Comparison of ENCODE assay signal across 12 cellular contexts in the genomic region with DNA sequence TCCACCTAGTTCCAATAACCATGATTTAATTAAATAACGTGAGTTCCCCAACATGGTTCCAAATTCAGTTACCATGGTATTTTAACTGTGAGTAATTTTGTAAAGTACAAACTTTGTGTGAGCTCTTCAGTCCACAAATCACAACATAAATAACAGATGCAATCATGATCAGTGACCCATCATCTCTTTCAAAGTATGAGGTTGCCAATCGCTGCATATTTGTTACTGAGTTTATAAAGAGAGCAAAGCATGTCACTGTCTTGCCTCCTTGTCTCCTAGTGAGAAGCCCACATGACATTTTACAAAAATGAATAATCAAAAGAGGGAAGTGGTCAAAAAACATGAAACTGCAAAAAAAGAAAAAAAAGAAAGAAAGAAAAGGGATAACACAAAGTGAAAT.
DNase-seq lines count a peak whose midpoint lies in the region; ATAC-seq and TF ChIP-seq lines count a peak whose summit lies in the region.
"Had no signal": no experiment of that assay in that cellular context is flagged by ENCODE, and none has a peak within 500 bp of the region (broad histone marks: within the 10 kb centered on the region; RNA-seq: fewer than 3 reads in every experiment).

No MANE protein-coding gene starts in this region.

- H3K4me1 Mint-ChIP-seq in memory B cell: peaks cover 3% of the 10 kb centered on the region
- no peaks in the 10 kb centered on the region; the same call in 1 of the 2 replicates for H3K4me1 Mint-ChIP-seq in WTC11

- DNase-seq in memory B cell (ENCODE audit: low spot score in 2 of 2) (no peak), GF-D8 (lab: John Stamatoyannopoulos, UW) (no peak), WTC11 (ENCODE audit: low spot score) (no peak)
- no peak for DNase-seq in stimulated activated CD4-positive, alpha-beta T cell treated with anti-CD3 and anti-CD28 coated beads, Interleukin-4, amount 100 ng/mL, for 4 hours
- DNase-seq: activated CD8-positive, alpha-beta memory T cell treated with anti-CD3 and anti-CD28 coated beads for 24 hours; effector CD4-positive, alpha-beta T cell; left cardiac atrium had no signal

- H3K27me3 Mint-ChIP-seq in memory B cell: peaks cover 21% of the 10 kb centered on the region
- H3K27me3 Mint-ChIP-seq in WTC11 (ENCODE audit: low read depth): peaks cover under 1% of the 10 kb centered on the region; the same call in 1 of the 2 replicates

- H3K9me3 Mint-ChIP-seq in memory B cell: peaks cover 4% of the 10 kb centered on the region
- peaks cover 19% of the 10 kb centered on the region for H3K9me3 Mint-ChIP-seq in WTC11
- H3K9me3 Mint-ChIP-seq: T-helper 2 cell treated with Interferon-gamma antibody and Interleukin-4, amounts not matched to agents 5 μg/mL and 100 μg/mL, for 36 hours had no signal

- peaks cover 2% of the 10 kb centered on the region for H3K36me3 Mint-ChIP-seq in memory B cell
- no peaks in the 10 kb centered on the region for H3K36me3 Mint-ChIP-seq in WTC11

- no peak overlapping the region for H3K27ac Mint-ChIP-seq in memory B cell
- no peak overlapping the region for H3K27ac Mint-ChIP-seq in WTC11
- H3K27ac Mint-ChIP-seq: T-helper 2 cell treated with Interferon-gamma antibody and Interleukin-4, amounts not matched to agents 5 μg/mL and 100 μg/mL, for 36 hours had no signal

- ATAC-seq in GM18873 (IDR thresholded peaks at IDR 0.05; ENCODE audit: low FRiP score, unreplicated experiment) (peak; percentile 71), HG02610 (IDR thresholded peaks at IDR 0.05; ENCODE audit: unreplicated experiment) (peak; percentile 87), HG03521 (IDR thresholded peaks at IDR 0.05; ENCODE audit: unreplicated experiment) (peak; percentile 79), memory B cell (ENCODE audit: low read depth) (peak; percentile 89), WTC11 (no peak)
- ATAC-seq: left cardiac atrium, Panc1 had no signal

- H3K4me3 Mint-ChIP-seq in memory B cell (no peak overlapping the region), WTC11 (no peak overlapping the region)
- H3K4me3 Mint-ChIP-seq: T-helper 2 cell treated with Interferon-gamma antibody and Interleukin-4, amounts not matched to agents 5 μg/mL and 100 μg/mL, for 36 hours had no signal

- no peak for TF ChIP-seq CTCF in WTC11 (IDR thresholded peaks at IDR 0.05)

- POLR2A ChIA-PET in WTC11 (lab: Charles Lee): no interaction called here

- CTCF ChIA-PET in WTC11 (lab: Charles Lee): no interaction called here

TF ChIP-seq in WTC11, 78 proteins besides CTCF, POLR2A, EP300 and RAD21:
- TF ChIP-seq OVOL2 (CRISPR knock-in tag; IDR thresholded peaks at IDR 0.05; ENCODE audit: borderline replicate concordance): no peak
- no peak for TF ChIP-seq GRHL2 (CRISPR knock-in tag; IDR thresholded peaks at IDR 0.05; ENCODE audit: insufficient replicate concordance, severe bottlenecking)
- TF ChIP-seq ATF1 (CRISPR knock-in tag; IDR thresholded peaks at IDR 0.05): no peak
- TF ChIP-seq, protein P1, sequence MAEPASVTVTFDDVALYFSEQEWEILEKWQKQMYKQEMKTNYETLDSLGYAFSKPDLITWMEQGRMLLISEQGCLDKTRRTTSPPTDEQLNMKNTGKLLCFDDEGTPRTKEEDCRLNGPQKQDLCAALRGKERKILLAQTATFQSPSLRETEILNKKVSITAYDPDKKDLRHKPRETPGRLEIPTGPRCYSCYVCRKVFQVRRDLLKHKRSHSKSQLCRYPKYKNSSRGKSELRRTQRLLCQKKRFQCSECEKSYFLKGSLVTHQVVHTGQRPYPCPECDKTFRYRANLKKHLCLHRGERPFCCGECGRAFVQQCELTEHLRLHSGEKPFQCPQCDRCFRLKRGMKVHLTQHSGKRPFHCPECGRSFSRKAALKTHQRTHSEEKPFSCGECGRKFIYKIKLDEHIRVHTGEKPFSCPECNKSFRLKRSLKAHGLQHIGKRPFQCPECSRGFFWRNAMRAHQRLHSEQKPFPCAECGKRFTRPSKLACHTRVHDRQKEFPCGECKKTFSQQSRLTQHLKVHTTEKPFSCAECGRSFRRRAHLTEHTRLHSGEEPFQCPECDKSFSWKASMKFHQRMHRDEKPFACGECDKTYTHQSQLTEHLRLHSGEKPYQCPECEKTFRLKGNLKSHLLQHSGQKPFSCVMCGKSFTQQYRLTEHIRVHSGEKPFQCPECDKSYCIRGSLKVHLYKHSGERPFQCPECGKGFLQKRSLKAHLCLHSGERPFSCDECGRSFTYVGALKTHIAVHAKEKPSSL (CRISPR knock-in tag; conservative IDR thresholded peaks at IDR 0.05): no peak
- no peak for TF ChIP-seq ELF4 (CRISPR knock-in tag; IDR thresholded peaks at IDR 0.05; ENCODE audit: low read depth)
- no peak for TF ChIP-seq JAZF1 (CRISPR knock-in tag; IDR thresholded peaks at IDR 0.05)
- no peak for TF ChIP-seq ZNF232 (CRISPR knock-in tag; IDR thresholded peaks at IDR 0.05)
- TF ChIP-seq, protein P2, sequence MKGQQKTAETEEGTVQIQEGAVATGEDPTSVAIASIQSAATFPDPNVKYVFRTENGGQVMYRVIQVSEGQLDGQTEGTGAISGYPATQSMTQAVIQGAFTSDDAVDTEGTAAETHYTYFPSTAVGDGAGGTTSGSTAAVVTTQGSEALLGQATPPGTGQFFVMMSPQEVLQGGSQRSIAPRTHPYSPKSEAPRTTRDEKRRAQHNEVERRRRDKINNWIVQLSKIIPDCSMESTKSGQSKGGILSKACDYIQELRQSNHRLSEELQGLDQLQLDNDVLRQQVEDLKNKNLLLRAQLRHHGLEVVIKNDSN (CRISPR knock-in tag; IDR thresholded peaks at IDR 0.05): no peak
- TF ChIP-seq SOX15 (CRISPR knock-in tag; IDR thresholded peaks at IDR 0.05): no peak
